ENCODE assay signal across 1 cellular context in the genomic region with DNA sequence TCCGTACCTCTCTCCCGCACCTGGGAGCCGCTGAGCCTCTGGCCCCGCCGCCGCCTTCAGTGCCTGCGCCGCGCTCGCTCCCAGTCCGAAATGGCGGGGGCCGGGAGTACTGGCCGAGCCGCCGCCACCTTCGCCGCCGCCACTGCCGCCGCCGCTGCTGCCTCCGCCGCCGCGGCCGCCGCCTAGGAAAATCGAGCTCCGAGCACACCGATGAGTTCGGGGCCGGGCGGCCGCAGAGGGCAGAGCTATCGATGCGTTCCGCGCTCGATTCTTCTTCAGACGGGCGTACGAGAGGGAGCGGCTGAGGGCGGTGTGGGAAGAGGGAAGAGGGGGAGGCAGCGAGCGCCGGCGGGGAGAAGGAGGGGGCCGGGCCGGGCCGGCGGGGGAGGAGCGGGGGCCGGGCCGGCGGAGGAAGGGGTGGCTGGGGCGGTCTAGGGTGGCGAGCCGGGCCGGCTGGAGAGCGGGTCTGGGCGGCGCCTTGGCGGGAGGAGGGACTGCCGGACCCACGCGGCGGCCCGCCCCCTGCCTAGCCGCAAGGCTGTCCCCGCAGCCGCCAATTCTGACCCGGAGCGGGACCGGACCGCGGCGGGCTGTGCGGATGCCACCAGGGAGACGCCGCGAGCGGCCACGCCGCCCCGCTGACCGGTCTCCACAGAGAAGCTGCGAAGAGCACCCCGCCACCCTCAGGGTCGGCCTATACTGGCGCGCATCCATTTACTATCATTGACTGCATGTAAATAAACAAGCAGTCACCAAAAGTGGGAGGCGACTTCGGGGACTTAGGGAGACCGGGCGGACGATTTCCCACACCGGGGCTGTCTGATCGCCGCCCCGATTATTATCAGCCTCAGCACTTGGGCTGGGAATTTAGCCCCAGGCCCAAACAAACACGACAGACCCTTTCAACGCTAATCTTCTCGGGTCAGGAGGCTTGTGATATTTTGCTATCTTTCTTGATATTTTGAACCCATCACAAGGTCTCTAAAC.
A peak's percentile ranks its signal among the peaks of the same experiment; 100 is the strongest.
TF ChIP-seq lines count a peak whose summit lies in the region.

TSS of gene KRAS (minus strand) at position 186 of the 987 bp plus-strand sequence.

TF ChIP-seq in K562, 482 proteins besides CTCF, POLR2A, EP300 and RAD21 (continued from another document and continues in another):
- TF ChIP-seq THRA (IDR thresholded peaks at IDR 0.05) (no peak), FOXK2 (conservative IDR thresholded peaks at IDR 0.05 in 1 of 2, IDR thresholded peaks at IDR 0.05 in 1 of 2; ENCODE audit: low read depth in 2 of 2) (peak; percentile 93 to 96), JUNB (CRISPR knock-in tag; conservative IDR thresholded peaks at IDR 0.05) (no peak), EP400 (IDR thresholded peaks at IDR 0.05) (no peak; the same call in 1 of the 2 replicates), ZFX (CRISPR knock-in tag; IDR thresholded peaks at IDR 0.05) (peak; percentile 75), HMG20B (CRISPR knock-in tag; IDR thresholded peaks at IDR 0.05) (no peak), NKRF (IDR thresholded peaks at IDR 0.05; ENCODE audit: borderline replicate concordance) (no peak), ZNF175 (CRISPR knock-in tag; IDR thresholded peaks at IDR 0.05; ENCODE audit: low read depth) (no peak), NCOA4 (IDR thresholded peaks at IDR 0.05; ENCODE audit: partially characterized antibody) (peak; percentile 57), ARID1B (IDR thresholded peaks at IDR 0.05) (peak; percentile 37), IRF2 (CRISPR knock-in tag; IDR thresholded peaks at IDR 0.05) (no peak), ZNF766 (CRISPR knock-in tag; conservative IDR thresholded peaks at IDR 0.05) (no peak), EGR1 (conservative IDR thresholded peaks at IDR 0.05) (peak; percentile 96), DPF2 (IDR thresholded peaks at IDR 0.05) (peak; percentile 69; the same call in 1 of the 2 replicates), ZNF507 (tag; conservative IDR thresholded peaks at IDR 0.05) (no peak), ATF7 (IDR thresholded peaks at IDR 0.05) (peak; percentile 53), GATAD2B (IDR thresholded peaks at IDR 0.05; ENCODE audit: borderline replicate concordance) (peak; percentile 67; the same call in 1 of the 2 replicates), HCFC1 (IDR thresholded peaks at IDR 0.05; ENCODE audit: low read depth, low read length) (peak; percentile 54), TEAD1 (CRISPR knock-in tag; IDR thresholded peaks at IDR 0.05) (peak in 1 of 2 experiments; percentile 61; a peak in 1 of 4 replicates), ZKSCAN1 (IDR thresholded peaks at IDR 0.05; ENCODE audit: low read depth, low read length) (0 out of 2 replicates have a peak, but pooled peaks have one; percentile 30), MIER1 (IDR thresholded peaks at IDR 0.05; ENCODE audit: low read depth) (no peak), MGA (IDR thresholded peaks at IDR 0.05) (0 out of 2 replicates have a peak, but pooled peaks have one; percentile 18), ZNF695 (CRISPR knock-in tag; IDR thresholded peaks at IDR 0.05) (no peak), CBX1 (IDR thresholded peaks at IDR 0.05; ENCODE audit: low read depth) (peak; percentile 85)
- TF ChIP-seq, protein P1, sequence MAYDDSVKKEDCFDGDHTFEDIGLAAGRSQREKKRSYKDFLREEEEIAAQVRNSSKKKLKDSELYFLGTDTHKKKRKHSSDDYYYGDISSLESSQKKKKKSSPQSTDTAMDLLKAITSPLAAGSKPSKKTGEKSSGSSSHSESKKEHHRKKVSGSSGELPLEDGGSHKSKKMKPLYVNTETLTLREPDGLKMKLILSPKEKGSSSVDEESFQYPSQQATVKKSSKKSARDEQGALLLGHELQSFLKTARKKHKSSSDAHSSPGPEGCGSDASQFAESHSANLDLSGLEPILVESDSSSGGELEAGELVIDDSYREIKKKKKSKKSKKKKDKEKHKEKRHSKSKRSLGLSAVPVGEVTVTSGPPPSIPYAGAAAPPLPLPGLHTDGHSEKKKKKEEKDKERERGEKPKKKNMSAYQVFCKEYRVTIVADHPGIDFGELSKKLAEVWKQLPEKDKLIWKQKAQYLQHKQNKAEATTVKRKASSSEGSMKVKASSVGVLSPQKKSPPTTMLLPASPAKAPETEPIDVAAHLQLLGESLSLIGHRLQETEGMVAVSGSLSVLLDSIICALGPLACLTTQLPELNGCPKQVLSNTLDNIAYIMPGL (CRISPR knock-in tag; IDR thresholded peaks at IDR 0.05) = peak; percentile 69; the same call in 1 of the 2 replicates
- TF ChIP-seq, protein P2, sequence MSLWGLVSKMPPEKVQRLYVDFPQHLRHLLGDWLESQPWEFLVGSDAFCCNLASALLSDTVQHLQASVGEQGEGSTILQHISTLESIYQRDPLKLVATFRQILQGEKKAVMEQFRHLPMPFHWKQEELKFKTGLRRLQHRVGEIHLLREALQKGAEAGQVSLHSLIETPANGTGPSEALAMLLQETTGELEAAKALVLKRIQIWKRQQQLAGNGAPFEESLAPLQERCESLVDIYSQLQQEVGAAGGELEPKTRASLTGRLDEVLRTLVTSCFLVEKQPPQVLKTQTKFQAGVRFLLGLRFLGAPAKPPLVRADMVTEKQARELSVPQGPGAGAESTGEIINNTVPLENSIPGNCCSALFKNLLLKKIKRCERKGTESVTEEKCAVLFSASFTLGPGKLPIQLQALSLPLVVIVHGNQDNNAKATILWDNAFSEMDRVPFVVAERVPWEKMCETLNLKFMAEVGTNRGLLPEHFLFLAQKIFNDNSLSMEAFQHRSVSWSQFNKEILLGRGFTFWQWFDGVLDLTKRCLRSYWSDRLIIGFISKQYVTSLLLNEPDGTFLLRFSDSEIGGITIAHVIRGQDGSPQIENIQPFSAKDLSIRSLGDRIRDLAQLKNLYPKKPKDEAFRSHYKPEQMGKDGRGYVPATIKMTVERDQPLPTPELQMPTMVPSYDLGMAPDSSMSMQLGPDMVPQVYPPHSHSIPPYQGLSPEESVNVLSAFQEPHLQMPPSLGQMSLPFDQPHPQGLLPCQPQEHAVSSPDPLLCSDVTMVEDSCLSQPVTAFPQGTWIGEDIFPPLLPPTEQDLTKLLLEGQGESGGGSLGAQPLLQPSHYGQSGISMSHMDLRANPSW (CRISPR knock-in tag; IDR thresholded peaks at IDR 0.05) = no peak
- TF ChIP-seq, protein P3, sequence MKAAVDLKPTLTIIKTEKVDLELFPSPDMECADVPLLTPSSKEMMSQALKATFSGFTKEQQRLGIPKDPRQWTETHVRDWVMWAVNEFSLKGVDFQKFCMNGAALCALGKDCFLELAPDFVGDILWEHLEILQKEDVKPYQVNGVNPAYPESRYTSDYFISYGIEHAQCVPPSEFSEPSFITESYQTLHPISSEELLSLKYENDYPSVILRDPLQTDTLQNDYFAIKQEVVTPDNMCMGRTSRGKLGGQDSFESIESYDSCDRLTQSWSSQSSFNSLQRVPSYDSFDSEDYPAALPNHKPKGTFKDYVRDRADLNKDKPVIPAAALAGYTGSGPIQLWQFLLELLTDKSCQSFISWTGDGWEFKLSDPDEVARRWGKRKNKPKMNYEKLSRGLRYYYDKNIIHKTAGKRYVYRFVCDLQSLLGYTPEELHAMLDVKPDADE (conservative IDR thresholded peaks at IDR 0.05; ENCODE audit: control insufficient read depth, low read depth, low read length) = peak; percentile 61; the same call in 1 of the 2 replicates
- TF ChIP-seq, protein P4, sequence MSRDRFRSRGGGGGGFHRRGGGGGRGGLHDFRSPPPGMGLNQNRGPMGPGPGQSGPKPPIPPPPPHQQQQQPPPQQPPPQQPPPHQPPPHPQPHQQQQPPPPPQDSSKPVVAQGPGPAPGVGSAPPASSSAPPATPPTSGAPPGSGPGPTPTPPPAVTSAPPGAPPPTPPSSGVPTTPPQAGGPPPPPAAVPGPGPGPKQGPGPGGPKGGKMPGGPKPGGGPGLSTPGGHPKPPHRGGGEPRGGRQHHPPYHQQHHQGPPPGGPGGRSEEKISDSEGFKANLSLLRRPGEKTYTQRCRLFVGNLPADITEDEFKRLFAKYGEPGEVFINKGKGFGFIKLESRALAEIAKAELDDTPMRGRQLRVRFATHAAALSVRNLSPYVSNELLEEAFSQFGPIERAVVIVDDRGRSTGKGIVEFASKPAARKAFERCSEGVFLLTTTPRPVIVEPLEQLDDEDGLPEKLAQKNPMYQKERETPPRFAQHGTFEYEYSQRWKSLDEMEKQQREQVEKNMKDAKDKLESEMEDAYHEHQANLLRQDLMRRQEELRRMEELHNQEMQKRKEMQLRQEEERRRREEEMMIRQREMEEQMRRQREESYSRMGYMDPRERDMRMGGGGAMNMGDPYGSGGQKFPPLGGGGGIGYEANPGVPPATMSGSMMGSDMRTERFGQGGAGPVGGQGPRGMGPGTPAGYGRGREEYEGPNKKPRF (IDR thresholded peaks at IDR 0.05; ENCODE audit: low read depth, low read length) = no peak
